ENCODE assay signal across 16 cellular contexts in the genomic region with DNA sequence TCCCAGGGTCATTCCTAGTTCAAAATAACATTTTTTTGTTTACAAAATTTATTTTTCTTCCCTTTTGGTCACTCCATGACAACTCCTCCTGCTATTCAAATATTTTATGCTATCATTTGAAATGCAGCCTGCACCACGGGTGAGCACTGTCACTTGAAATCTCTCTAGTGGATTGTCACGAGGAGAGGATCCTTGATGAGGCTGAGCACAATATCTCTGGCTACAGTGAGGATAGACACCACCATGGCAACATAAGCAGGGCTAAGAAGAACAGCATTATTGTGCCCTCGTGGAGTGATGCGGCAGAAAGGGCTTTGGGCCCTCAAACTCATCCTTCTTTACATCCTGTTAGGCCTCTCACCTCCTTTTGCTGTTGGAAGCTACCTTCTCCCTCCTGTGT.
DNase-seq lines count a peak whose midpoint lies in the region; ATAC-seq and TF ChIP-seq lines count a peak whose summit lies in the region.
"Had no signal": no experiment of that assay in that cellular context is flagged by ENCODE, and none has a peak within 500 bp of the region (broad histone marks: within the 10 kb centered on the region; RNA-seq: fewer than 3 reads in every experiment).

No MANE protein-coding gene starts in this region.

- intact Hi-C loops in PC-9 (cut with micrococcal nuclease; ENCODE audit: unreplicated experiment) (no loop called here), sciatic nerve (cut with DNase I) (no loop called here)

- POLR2A ChIA-PET in PC-9 (lab: Charles Lee; ENCODE audit: unreplicated experiment) = no interaction called here

- H3K9me3 ChIP-seq in PC-9 (ENCODE audit: insufficient read depth, low read depth) (no peaks in the 10 kb centered on the region), neuronal stem cell (replicated peaks in 1 of 2; ENCODE audit: control insufficient read depth in 2 of 2, insufficient read depth in 1 of 2, low read depth in 1 of 2, low read length in 2 of 2) (peaks cover 0 to 3% of the 10 kb centered on the region in 2 donors)
- H3K9me3 ChIP-seq: Caco-2 had no signal

- no peak for TF ChIP-seq CTCF in PC-9 (conservative IDR thresholded peaks at IDR 0.05)

- no peak overlapping the region for H3K9ac ChIP-seq in neuronal stem cell (ENCODE audit: low read depth, low read length, poor library complexity)
- H3K9ac ChIP-seq: BLaER1 treated with 17β-estradiol and CSF1 and Interleukin-3, amounts not matched to agents 10 nM and 100 nM had no signal

- H3K4me3 ChIP-seq in PC-9 (no peak overlapping the region), neuronal stem cell (ENCODE audit: low read length in 2 of 2) (peak overlapping the region in 1 of 2 donors; percentile 37)
- H3K4me3 ChIP-seq: BLaER1 treated with 17β-estradiol and CSF1 and Interleukin-3, amounts not matched to agents 10 nM and 100 nM; GM12878 had no signal

- H3K27ac ChIP-seq in PC-9 (no peak overlapping the region), neuronal stem cell (replicated peaks; ENCODE audit: low read length) (no peak overlapping the region)
- H3K27ac ChIP-seq: BLaER1 treated with 17β-estradiol and CSF1 and Interleukin-3, amounts not matched to agents 10 nM and 100 nM; C4-2B had no signal

- DNase-seq in PC-9 (no peak), neuronal stem cell (ENCODE audit: low spot score) (no peak), sciatic nerve (ENCODE audit: low spot score) (no peak), HK-2 (ENCODE audit: unreplicated experiment) (no peak), SW 1271 (lab: John Stamatoyannopoulos, UW) (no peak), T1000 (lab: John Stamatoyannopoulos, UW) (no peak)
- DNase-seq: 8988T; AML-193; Caco-2; Calu3; CD4-positive, alpha-beta T cell; CD8-positive, alpha-beta T cell; DMS79 treated with DMSO at 0.1 percent for 48 hours had no signal

- H2BK120ac ChIP-seq in neuronal stem cell (ENCODE audit: low read depth, low read length) = no peak overlapping the region

- no peak overlapping the region for H3K14ac ChIP-seq in neuronal stem cell (ENCODE audit: low read length)

- H4K20me1 ChIP-seq in PC-9 (ENCODE audit: insufficient read depth) = no peaks in the 10 kb centered on the region
- H4K20me1 ChIP-seq: BLaER1 treated with 17β-estradiol and CSF1 and Interleukin-3, amounts not matched to agents 10 nM and 100 nM had no signal

- H2BK5ac ChIP-seq in neuronal stem cell (ENCODE audit: low read length) = no peak overlapping the region

- no peak overlapping the region for H3K4ac ChIP-seq in neuronal stem cell (ENCODE audit: low read length)

- H2AK5ac ChIP-seq in neuronal stem cell (ENCODE audit: low read depth, low read length) = no peak overlapping the region

- no peak overlapping the region for H3K4me2 ChIP-seq in PC-9
- H3K4me2 ChIP-seq in neuronal stem cell (ENCODE audit: insufficient read depth, low read length, poor library complexity, severe bottlenecking) = no peak overlapping the region
- H3K4me2 ChIP-seq: BLaER1 treated with 17β-estradiol and CSF1 and Interleukin-3, amounts not matched to agents 10 nM and 100 nM had no signal

- peak; percentile 52 for ATAC-seq in sciatic nerve
- ATAC-seq: CD8-positive, alpha-beta T cell; GM12878 had no signal

- no CpG with 5 or more reads among the region's 4 CpGs for WGBS in neuronal stem cell (ENCODE audit: extremely low coverage in 2 of 2, insufficient read length in 2 of 2, insufficient replicate concordance in 1 of 2), 2 donors

- no peaks in the 10 kb centered on the region for H3K9me2 ChIP-seq in PC-9 (ENCODE audit: insufficient read depth)

- BruUV-seq in PC-9 (replicated peaks; lab: Mats Ljungman, UMichigan) = no TSS peak

- H3K27me3 ChIP-seq in PC-9 (ENCODE audit: insufficient read depth, low read depth) = no peaks in the 10 kb centered on the region
- H3K27me3 ChIP-seq in neuronal stem cell (ENCODE audit: control insufficient read depth in 3 of 3, insufficient read depth in 3 of 3, low read depth in 1 of 3, low read length in 3 of 3) = no peaks in the 10 kb centered on the region
- H3K27me3 ChIP-seq: BLaER1 treated with 17β-estradiol and CSF1 and Interleukin-3, amounts not matched to agents 10 nM and 100 nM had no signal

- no peaks in the 10 kb centered on the region for H3K36me3 ChIP-seq in PC-9 (ENCODE audit: low read depth)
- no peaks in the 10 kb centered on the region for H3K36me3 ChIP-seq in neuronal stem cell (replicated peaks in 1 of 2; ENCODE audit: control insufficient read depth in 2 of 2, insufficient read depth in 2 of 2, low read length in 2 of 2)
- H3K36me3 ChIP-seq: BLaER1 treated with 17β-estradiol and CSF1 and Interleukin-3, amounts not matched to agents 10 nM and 100 nM had no signal

- no peak overlapping the region for H2BK12ac ChIP-seq in neuronal stem cell (ENCODE audit: low read length)

- H3K79me1 ChIP-seq in neuronal stem cell (ENCODE audit: low read depth, low read length) = no peaks in the 10 kb centered on the region

- no peak overlapping the region for H4K8ac ChIP-seq in neuronal stem cell (ENCODE audit: low read depth, low read length)

- H2AFZ ChIP-seq in PC-9 (peak overlapping the region; percentile 37; the same call in 1 of the 2 replicates), neuronal stem cell (ENCODE audit: low read length) (no peak overlapping the region)

- CTCF ChIA-PET in PC-9 (lab: Charles Lee) = no interaction called here

- H3K79me2 ChIP-seq in PC-9 (ENCODE audit: low read depth) = no peaks in the 10 kb centered on the region

- no peaks in the 10 kb centered on the region for H3F3A ChIP-seq in PC-9 (ENCODE audit: insufficient read depth, low read depth)

- H3K18ac ChIP-seq in neuronal stem cell (ENCODE audit: low read length) = peak overlapping the region; percentile 5

- no peak overlapping the region for H2BK15ac ChIP-seq in neuronal stem cell (ENCODE audit: low read length)

- H4K91ac ChIP-seq in neuronal stem cell (ENCODE audit: low read depth, low read length, poor library complexity) = no peak overlapping the region

- H3K23ac ChIP-seq in neuronal stem cell (ENCODE audit: low read depth, low read length, poor library complexity) = no peak overlapping the region

- no peaks in the 10 kb centered on the region for H3K4me1 ChIP-seq in PC-9 (replicated peaks; ENCODE audit: insufficient read depth)
- H3K4me1 ChIP-seq in neuronal stem cell (ENCODE audit: control insufficient read depth in 2 of 2, insufficient read depth in 1 of 2, low read depth in 1 of 2, low read length in 2 of 2) = no peaks in the 10 kb centered on the region
- H3K4me1 ChIP-seq: BLaER1 treated with 17β-estradiol and CSF1 and Interleukin-3, amounts not matched to agents 10 nM and 100 nM; Caco-2 had no signal
